In the genomic region with DNA sequence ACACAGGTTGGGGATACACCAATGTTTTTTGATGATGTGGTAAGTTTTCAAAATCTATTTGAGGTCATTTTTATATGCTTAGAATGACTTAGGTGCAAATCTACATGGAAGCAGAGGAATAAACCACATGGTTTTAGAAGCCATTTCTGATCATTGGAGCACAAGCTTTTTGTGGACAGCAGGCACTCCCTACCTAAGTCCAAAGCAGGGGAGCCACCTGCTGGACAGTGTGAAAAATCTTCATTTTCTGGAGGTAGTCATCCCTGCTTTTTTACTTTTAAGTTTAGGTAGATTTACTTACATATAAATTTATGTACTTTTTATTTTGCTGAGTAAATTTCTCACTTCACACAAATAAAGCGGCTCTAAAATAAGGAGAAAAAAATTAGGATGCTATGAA, we compare ENCODE assay signal across 8 cellular contexts.
DNase-seq lines count a peak whose midpoint lies in the region; ATAC-seq, FAIRE-seq and TF ChIP-seq lines count a peak whose summit lies in the region.

No MANE protein-coding gene starts in this region.

- peak; percentile 61 for ATAC-seq in stimulated activated naive CD8-positive, alpha-beta T cell treated with anti-CD3 and anti-CD28 coated beads, Interleukin-15, Interleukin-2, amounts not matched to agents 100 U/mL and 50 U/mL, for 24 hours
- ATAC-seq in HG03457 (IDR thresholded peaks at IDR 0.05; ENCODE audit: unreplicated experiment): no peak

- H3K9me3 ChIP-seq in DOHH2 (ENCODE audit: control insufficient read depth, insufficient read depth, low read length): no peaks in the 10 kb centered on the region

- H3K4me3 ChIP-seq in DOHH2 (ENCODE audit: low read length) (no peak overlapping the region), WI38 (ENCODE audit: low read depth, low read length) (no peak overlapping the region), dorsolateral prefrontal cortex (no peak overlapping the region)

- FAIRE-seq in H54 (lab: Jason Lieb, UNC): peak; percentile 33

- H3K27me3 ChIP-seq in DOHH2 (ENCODE audit: control insufficient read depth, low read length) (peaks cover 5% of the 10 kb centered on the region; the same call in 1 of the 2 replicates), dorsolateral prefrontal cortex (no peaks in the 10 kb centered on the region)

- TF ChIP-seq CTCF in DOHH2 (IDR thresholded peaks at IDR 0.05; ENCODE audit: low read depth, low read length, poor library complexity, severe bottlenecking): peak; percentile 62
- 0 out of 2 replicates have a peak, but pooled peaks have one; percentile 16 for TF ChIP-seq CTCF in WI38 (IDR thresholded peaks at IDR 0.05; ENCODE audit: low read depth, low read length)
- peak; percentile 28 to 79 (median 60) for TF ChIP-seq CTCF in dorsolateral prefrontal cortex (IDR thresholded peaks at IDR 0.05 in 54 of 56, conservative IDR thresholded peaks at IDR 0.05 in 2 of 56; ENCODE audit: low read depth in 1 of 56, partially characterized antibody in 56 of 56)

- TF ChIP-seq POLR2A in H54 (IDR thresholded peaks at IDR 0.05; ENCODE audit: low read depth, low read length): no peak

- no peaks in the 10 kb centered on the region for H3F3A ChIP-seq in DOHH2 (ENCODE audit: control insufficient read depth, insufficient read depth)

- no peaks in the 10 kb centered on the region for H3K36me3 ChIP-seq in DOHH2 (ENCODE audit: control insufficient read depth, low read length)

- H3K9me2 ChIP-seq in DOHH2 (replicated peaks; ENCODE audit: control insufficient read depth, low read length): no peaks in the 10 kb centered on the region

- H3K79me2 ChIP-seq in DOHH2 (ENCODE audit: control insufficient read depth, low read length): no peaks in the 10 kb centered on the region

- no peaks in the 10 kb centered on the region for H4K20me1 ChIP-seq in DOHH2 (ENCODE audit: control insufficient read depth, insufficient read depth, low read depth, low read length)

- intact Hi-C loops in dorsolateral prefrontal cortex (cut with DNase I): loop anchor here (5.0 to 10.0 kb wide), 3 partner anchors 167 to 325 kb away; partner anchors contain the start of gene PLCL1 (in 1 of the 2)

- H3K27ac ChIP-seq in DOHH2 (ENCODE audit: low read depth, low read length) (no peak overlapping the region), dorsolateral prefrontal cortex (no peak overlapping the region)

- no peaks in the 10 kb centered on the region for H3K4me1 ChIP-seq in DOHH2 (ENCODE audit: control insufficient read depth, low read length)

- DNase-seq in H54 (ENCODE audit: insufficient read length, low spot score) (peak; percentile 6), NCI-H1105 treated with DMSO at 0.1 percent for 48 hours (lab: John Stamatoyannopoulos, UW) (peak; percentile 26), dorsolateral prefrontal cortex (peak in 1 of 10 donors; percentile 43), lung microvascular endothelial cell (ENCODE audit: low read depth in 2 of 2) (peak; percentile 72 to 81)
- DNase-seq in stimulated activated naive CD8-positive, alpha-beta T cell treated with anti-CD3 and anti-CD28 coated beads, Interleukin-15, Interleukin-2, amounts not matched to agents 100 U/mL and 50 U/mL, for 24 hours: peak; percentile 51

- no peak overlapping the region for H3K4me2 ChIP-seq in DOHH2 (ENCODE audit: low read length)
